In the genomic region with DNA sequence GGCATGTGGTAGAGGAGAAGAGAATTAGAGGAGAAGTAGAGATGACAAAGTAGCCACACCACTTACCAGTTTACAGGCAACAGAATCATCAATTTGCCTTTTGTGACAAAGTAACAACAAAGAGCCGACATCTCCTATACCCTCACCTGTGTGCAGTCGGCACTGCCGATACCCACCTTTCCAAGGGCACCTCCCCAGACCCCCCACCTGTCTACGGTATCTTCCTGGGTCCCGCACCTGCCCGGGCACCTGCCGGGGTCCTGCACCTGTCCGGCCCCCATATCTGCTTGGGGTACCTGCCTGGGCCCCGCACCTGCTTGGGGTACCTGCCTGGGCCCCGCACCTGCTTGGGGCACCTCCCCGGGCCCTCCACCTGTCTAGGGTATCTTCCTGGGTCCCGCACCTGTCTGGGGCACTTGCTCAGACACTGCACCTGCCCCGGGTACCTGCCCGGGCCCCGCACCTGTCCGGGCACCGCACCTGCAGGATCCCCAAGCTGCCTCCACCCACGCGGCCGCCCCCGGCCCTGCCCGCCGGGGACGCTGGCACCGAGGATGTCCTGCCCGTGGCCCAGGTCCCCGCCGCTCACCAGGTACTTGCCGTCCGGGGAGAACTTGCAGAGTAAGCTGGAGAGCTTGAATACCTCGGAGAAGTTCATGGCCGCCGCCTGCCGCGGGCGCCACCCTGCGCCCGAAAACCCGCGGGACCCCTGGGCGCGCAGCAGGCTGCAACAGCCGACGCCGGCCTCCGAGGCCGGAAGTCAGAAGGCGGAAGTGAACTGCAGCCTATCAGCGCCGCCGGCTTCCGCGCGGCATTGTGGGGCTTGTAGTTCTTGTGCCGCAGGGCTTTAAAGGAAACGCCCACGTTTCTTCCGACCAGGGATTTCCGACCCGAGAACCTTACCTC, we compare ENCODE assay signal across 8 cellular contexts. TPM values are rescaled to one million over a fixed set of nuclear protein-coding genes. Genes with fewer than 3 reads are reported as not detected.
DNase-seq lines count a peak whose midpoint lies in the region; ATAC-seq and TF ChIP-seq lines count a peak whose summit lies in the region.

A gene with protein sequence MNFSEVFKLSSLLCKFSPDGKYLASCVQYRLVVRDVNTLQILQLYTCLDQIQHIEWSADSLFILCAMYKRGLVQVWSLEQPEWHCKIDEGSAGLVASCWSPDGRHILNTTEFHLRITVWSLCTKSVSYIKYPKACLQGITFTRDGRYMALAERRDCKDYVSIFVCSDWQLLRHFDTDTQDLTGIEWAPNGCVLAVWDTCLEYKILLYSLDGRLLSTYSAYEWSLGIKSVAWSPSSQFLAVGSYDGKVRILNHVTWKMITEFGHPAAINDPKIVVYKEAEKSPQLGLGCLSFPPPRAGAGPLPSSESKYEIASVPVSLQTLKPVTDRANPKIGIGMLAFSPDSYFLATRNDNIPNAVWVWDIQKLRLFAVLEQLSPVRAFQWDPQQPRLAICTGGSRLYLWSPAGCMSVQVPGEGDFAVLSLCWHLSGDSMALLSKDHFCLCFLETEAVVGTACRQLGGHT (minus strand): TSS at position 762 of the 906 bp plus-strand sequence. CDS start 104 bp downstream, at position 658.

- H3K4me3 ChIP-seq in BLaER1: peak within 1 kb of the TSS; percentile 90
- peak within 1 kb of the TSS; percentile 79 to 97 (median 85) for H3K4me3 ChIP-seq in liver (ENCODE audit: low read depth in 1 of 3, low read length in 3 of 3)

- peak; percentile 99 for DNase-seq in GM19238 (ENCODE audit: insufficient read length, low spot score)
- DNase-seq in NCI-H748 treated with DMSO at 0.1 percent for 48 hours (lab: John Stamatoyannopoulos, UW): peak; percentile 72
- DNase-seq in activated CD4-positive, alpha-beta T cell treated with anti-CD3 and anti-CD28 coated beads, Interleukin-2, amount 50 U/mL, for 24 hours (ENCODE audit: low read depth in 1 of 2, low spot score in 1 of 2): peak; percentile 68 to 87
- peak; percentile 74 to 92 for DNase-seq in dermis microvascular lymphatic vessel endothelial cell (ENCODE audit: low read depth in 2 of 2)
- peak; percentile 90 for DNase-seq in stimulated activated CD4-positive, alpha-beta T cell treated with anti-CD3 and anti-CD28 coated beads, Interleukin-4, amount 100 ng/mL, for 1 hour

- H3K27me3 ChIP-seq in BLaER1 (peaks cover 43% of the 10 kb centered on the region), liver (ENCODE audit: control insufficient read depth in 4 of 4, insufficient read depth in 4 of 4, low read length in 3 of 4) (peaks cover 0 to 12% (median 6%) of the 10 kb centered on the region in 4 donors)

- H3K9ac ChIP-seq in BLaER1 (peak within 1 kb of the TSS; percentile 90), liver (ENCODE audit: low read depth in 1 of 2, low read length in 2 of 2) (peak within 1 kb of the TSS; percentile 8 to 43)

- 3% methylated on average over 60 of the region's 60 CpGs for WGBS in liver

- H3K4me1 ChIP-seq in BLaER1: peaks cover 33% of the 10 kb centered on the region
- peaks cover 20 to 27% (median 23%) of the 10 kb centered on the region in 4 donors for H3K4me1 ChIP-seq in liver (ENCODE audit: control insufficient read depth in 4 of 4, insufficient read depth in 4 of 4, low read length in 3 of 4)

- peaks cover 33% of the 10 kb centered on the region for H3K36me3 ChIP-seq in BLaER1
- peaks cover 8 to 16% (median 10%) of the 10 kb centered on the region in 4 donors for H3K36me3 ChIP-seq in liver (ENCODE audit: control insufficient read depth in 4 of 4, insufficient read depth in 3 of 4, low read depth in 1 of 4, low read length in 3 of 4)

- ATAC-seq in HG03439 (IDR thresholded peaks at IDR 0.05; ENCODE audit: unreplicated experiment): peak; percentile 56

- peaks cover 15% of the 10 kb centered on the region; the same call in 1 of the 2 replicates for H3K9me3 ChIP-seq in BLaER1
- H3K9me3 ChIP-seq in liver (ENCODE audit: control insufficient read depth in 4 of 4, low read length in 3 of 4): no peaks in the 10 kb centered on the region

- H4K20me1 ChIP-seq in BLaER1: peaks cover 6% of the 10 kb centered on the region

- no peak for TF ChIP-seq CTCF in liver (IDR thresholded peaks at IDR 0.05; ENCODE audit: low read depth, low read length, missing input control)

- H3K27ac ChIP-seq in BLaER1 (peak within 1 kb of the TSS; percentile 80), liver (ENCODE audit: low read depth in 1 of 2, low read length in 2 of 2) (no peak within 1 kb of the TSS)

- H3K4me2 ChIP-seq in BLaER1: peak within 1 kb of the TSS; percentile 98

- no peak for TF ChIP-seq RAD21 in liver (IDR thresholded peaks at IDR 0.05)

TF ChIP-seq in liver, 16 proteins besides CTCF, POLR2A, EP300 and RAD21:
- TF ChIP-seq EGR1 (IDR thresholded peaks at IDR 0.05; ENCODE audit: low read depth in 2 of 2) (no peak), NR2F2 (IDR thresholded peaks at IDR 0.05) (no peak), GABPA (IDR thresholded peaks at IDR 0.05 in 1 of 2, conservative IDR thresholded peaks at IDR 0.05 in 1 of 2) (peak; percentile 81 to 92)
- TF ChIP-seq, protein P1, sequence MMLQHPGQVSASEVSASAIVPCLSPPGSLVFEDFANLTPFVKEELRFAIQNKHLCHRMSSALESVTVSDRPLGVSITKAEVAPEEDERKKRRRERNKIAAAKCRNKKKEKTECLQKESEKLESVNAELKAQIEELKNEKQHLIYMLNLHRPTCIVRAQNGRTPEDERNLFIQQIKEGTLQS (IDR thresholded peaks at IDR 0.05): no peak
- TF ChIP-seq, protein P2, sequence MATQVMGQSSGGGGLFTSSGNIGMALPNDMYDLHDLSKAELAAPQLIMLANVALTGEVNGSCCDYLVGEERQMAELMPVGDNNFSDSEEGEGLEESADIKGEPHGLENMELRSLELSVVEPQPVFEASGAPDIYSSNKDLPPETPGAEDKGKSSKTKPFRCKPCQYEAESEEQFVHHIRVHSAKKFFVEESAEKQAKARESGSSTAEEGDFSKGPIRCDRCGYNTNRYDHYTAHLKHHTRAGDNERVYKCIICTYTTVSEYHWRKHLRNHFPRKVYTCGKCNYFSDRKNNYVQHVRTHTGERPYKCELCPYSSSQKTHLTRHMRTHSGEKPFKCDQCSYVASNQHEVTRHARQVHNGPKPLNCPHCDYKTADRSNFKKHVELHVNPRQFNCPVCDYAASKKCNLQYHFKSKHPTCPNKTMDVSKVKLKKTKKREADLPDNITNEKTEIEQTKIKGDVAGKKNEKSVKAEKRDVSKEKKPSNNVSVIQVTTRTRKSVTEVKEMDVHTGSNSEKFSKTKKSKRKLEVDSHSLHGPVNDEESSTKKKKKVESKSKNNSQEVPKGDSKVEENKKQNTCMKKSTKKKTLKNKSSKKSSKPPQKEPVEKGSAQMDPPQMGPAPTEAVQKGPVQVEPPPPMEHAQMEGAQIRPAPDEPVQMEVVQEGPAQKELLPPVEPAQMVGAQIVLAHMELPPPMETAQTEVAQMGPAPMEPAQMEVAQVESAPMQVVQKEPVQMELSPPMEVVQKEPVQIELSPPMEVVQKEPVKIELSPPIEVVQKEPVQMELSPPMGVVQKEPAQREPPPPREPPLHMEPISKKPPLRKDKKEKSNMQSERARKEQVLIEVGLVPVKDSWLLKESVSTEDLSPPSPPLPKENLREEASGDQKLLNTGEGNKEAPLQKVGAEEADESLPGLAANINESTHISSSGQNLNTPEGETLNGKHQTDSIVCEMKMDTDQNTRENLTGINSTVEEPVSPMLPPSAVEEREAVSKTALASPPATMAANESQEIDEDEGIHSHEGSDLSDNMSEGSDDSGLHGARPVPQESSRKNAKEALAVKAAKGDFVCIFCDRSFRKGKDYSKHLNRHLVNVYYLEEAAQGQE (IDR thresholded peaks at IDR 0.05): no peak

RNA-seq across cellular contexts. Expression of the gene that starts here (rescaled TPM):
- 16.2 and 22.4 TPM in 2 replicates for total RNA-seq in dermis microvascular lymphatic vessel endothelial cell
- 10 to 100 TPM; 10.7 to 14.6 TPM for total RNA-seq in liver
- 1 to 10 TPM; 7.6 to 9.4 TPM for polyA plus RNA-seq in liver
